In genomic region chr4:15947684-15948083, GRCh38 we compare ENCODE assay signal across 25 cellular contexts. TPM values are rescaled to one million over a fixed set of nuclear protein-coding genes. Genes with fewer than 3 reads are reported as not detected.
"Had no signal": no experiment of that assay in that cellular context is flagged by ENCODE, and none has a peak within 500 bp of the region (broad histone marks: within the 10 kb centered on the region; RNA-seq: fewer than 3 reads in every experiment).

No MANE protein-coding gene starts in this region.

- DNase-seq: IMR-90, Karpas-422, KG1, MM.1S, NCI-H1092 treated with DMSO at 0.1 percent for 48 hours, NCI-H1436, NCI-H187, NCI-H2029, NCI-H2081 treated with DMSO at 0.1 percent for 48 hours, NCI-H2171, NCI-H226, NCI-H446, NCI-H510A, NCI-H524 treated with DMSO at 0.1 percent for 48 hours, NCI-H69, NCI-H774, Peyer's patch, RPMI8226, SHP77 treated with DMSO at 0.1 percent for 48 hours, SJCRH30, T-helper 1 cell had no signal

- H3K4me1 ChIP-seq: Peyer's patch, SJCRH30 had no signal

- ATAC-seq: HepG2, Right ventricle myocardium inferior, SK-N-SH treated with all-trans-retinoic acid at 6 μM for 48 hours had no signal

- H3K27ac ChIP-seq: Peyer's patch, SJCRH30 had no signal

- H3K36me3 ChIP-seq: Peyer's patch, SJCRH30 had no signal

- H3K9me3 ChIP-seq: Peyer's patch, SJCRH30 had no signal

- H3K27me3 ChIP-seq: Peyer's patch, SJCRH30 had no signal

- H3K4me3 ChIP-seq: Peyer's patch, SJCRH30 had no signal

RNA-seq across cellular contexts. Expression of gene FGFBP1, which starts 9.1 kb away (rescaled TPM):
- total RNA-seq: HepG2, Right ventricle myocardium inferior, SJCRH30 had no signal

RNA-seq across cellular contexts. Expression of gene FGFBP2, which starts 15.3 kb away (rescaled TPM):
- total RNA-seq: HepG2, HT1080, IMR-90, Peyer's patch, SJCRH30 had no signal
